ENCODE assay signal across 13 cellular contexts in genomic region chr13:20391597-20392452, GRCh38.
DNase-seq lines count a peak whose midpoint lies in the region; ATAC-seq, FAIRE-seq and TF ChIP-seq lines count a peak whose summit lies in the region.
"Had no signal": no experiment of that assay in that cellular context is flagged by ENCODE, and none has a peak within 500 bp of the region (broad histone marks: within the 10 kb centered on the region; RNA-seq: fewer than 3 reads in every experiment).

No MANE protein-coding gene starts in this region.

- 79% methylated on average over 19 of the region's 69 CpGs for WGBS in HepG2 (ENCODE audit: low lambda C conversion rate)

- H3K4me2 ChIP-seq in DND-41 (ENCODE audit: insufficient read depth, low read length) (no peak overlapping the region), HepG2 (ENCODE audit: low read depth, low read length) (no peak overlapping the region), MM.1S (ENCODE audit: low read depth, low read length) (no peak overlapping the region)

- H3K79me2 ChIP-seq in DND-41 (ENCODE audit: insufficient read depth, low read length) (no peaks in the 10 kb centered on the region), HepG2 (ENCODE audit: insufficient read depth, low read length) (no peaks in the 10 kb centered on the region), MM.1S (ENCODE audit: low read length) (no peaks in the 10 kb centered on the region)

- FAIRE-seq in HepG2 (lab: Jason Lieb, UNC) (no peak), frontal cortex (lab: Jason Lieb, UNC) (no peak)

- intact Hi-C loops in A673 (cut with micrococcal nuclease; ENCODE audit: unreplicated experiment) (no loop called here), HepG2 (cut with micrococcal nuclease; ENCODE audit: unreplicated experiment) (no loop called here)

- H3K27me3 ChIP-seq in A673 (replicated peaks; ENCODE audit: insufficient read depth, low read depth, low read length, poor library complexity) (no peaks in the 10 kb centered on the region), DND-41 (ENCODE audit: insufficient read depth, low read length, poor library complexity) (no peaks in the 10 kb centered on the region), RWPE2 (ENCODE audit: insufficient read depth, poor library complexity, severe bottlenecking) (no peaks in the 10 kb centered on the region), HepG2 (ENCODE audit: control insufficient read depth in 1 of 2, insufficient read depth in 2 of 2, low read length in 2 of 2) (no peaks in the 10 kb centered on the region), MM.1S (replicated peaks; ENCODE audit: insufficient read depth, low read length) (no peaks in the 10 kb centered on the region)
- H3K27me3 ChIP-seq: upper lobe of left lung had no signal

- no peak for TF ChIP-seq POLR2A in HepG2 (IDR thresholded peaks at IDR 0.05; ENCODE audit: insufficient read depth in 1 of 2, low read depth in 2 of 2, low read length in 2 of 2)

- CTCF ChIA-PET in A673 (lab: Charles Lee), result no interaction called here
- CTCF ChIA-PET in HepG2 (lab: Yijun Ruan, JAX; ENCODE audit: low intra/inter-chr PET ratio, low total read pairs), result no interaction called here

- H3K36me3 ChIP-seq in A673 (ENCODE audit: insufficient read depth, low read length, poor library complexity, severe bottlenecking) (no peaks in the 10 kb centered on the region), DND-41 (ENCODE audit: insufficient read depth, low read length) (no peaks in the 10 kb centered on the region), RWPE2 (ENCODE audit: low read depth) (no peaks in the 10 kb centered on the region), HepG2 (replicated peaks in 1 of 2; ENCODE audit: control insufficient read depth in 1 of 2, insufficient read depth in 2 of 2, low read length in 2 of 2) (no peaks in the 10 kb centered on the region), MM.1S (replicated peaks; ENCODE audit: insufficient read depth, low read length) (no peaks in the 10 kb centered on the region)
- H3K36me3 ChIP-seq: upper lobe of left lung had no signal

- no peaks in the 10 kb centered on the region for H3F3A ChIP-seq in MM.1S (ENCODE audit: insufficient read depth, low read length)

- H2AFZ ChIP-seq in DND-41 (ENCODE audit: low read depth, low read length) (no peak overlapping the region), HepG2 (ENCODE audit: low read length) (no peak overlapping the region), MM.1S (ENCODE audit: low read length) (no peak overlapping the region)

- H3K4me1 ChIP-seq in A673 (ENCODE audit: insufficient read depth, low read length, poor library complexity, severe bottlenecking) (no peaks in the 10 kb centered on the region), DND-41 (ENCODE audit: insufficient read depth, low read length) (no peaks in the 10 kb centered on the region), RWPE2 (ENCODE audit: insufficient read depth, poor library complexity, severe bottlenecking) (peaks cover 15% of the 10 kb centered on the region), HepG2 (ENCODE audit: insufficient read depth, low read length) (no peaks in the 10 kb centered on the region), MM.1S (ENCODE audit: low read length) (no peaks in the 10 kb centered on the region)
- H3K4me1 ChIP-seq: upper lobe of left lung had no signal

- DNase-seq in A673 (ENCODE audit: low spot score) (peak; percentile 6), DND-41 (no peak), RWPE2 (ENCODE audit: low spot score) (no peak), HepG2 (ENCODE audit: low spot score) (no peak), MM.1S (no peak), LoVo (ENCODE audit: low spot score) (no peak), frontal cortex (ENCODE audit: low spot score in 2 of 2) (no peak)
- DNase-seq: activated T-cell treated with anti-CD3 and anti-CD28 coated beads, Interleukin-2, amount 50 U/mL, for 48 hours; midbrain; NCI-H1694; NCI-H69; Right ventricle myocardium superior had no signal

- POLR2A ChIA-PET in A673 (lab: Charles Lee; ENCODE audit: low non-redundant PET), result interaction anchor here (0.6 kb wide), 1 partner anchor 1604 kb away, joined by 3 read pairs; no protein-coding TSS in a partner anchor
- POLR2A ChIA-PET in HepG2 (lab: Yijun Ruan, JAX), result no interaction called here

- H3K9me3 ChIP-seq in A673 (ENCODE audit: low read depth, low read length, poor library complexity, severe bottlenecking), result no peaks in the 10 kb centered on the region
- no peaks in the 10 kb centered on the region for H3K9me3 ChIP-seq in DND-41 (ENCODE audit: insufficient read depth, low read length, severe bottlenecking)
- H3K9me3 ChIP-seq in RWPE2 (ENCODE audit: severe bottlenecking), result no peaks in the 10 kb centered on the region
- H3K9me3 ChIP-seq in HepG2 (ENCODE audit: low read length), result no peaks in the 10 kb centered on the region
- H3K9me3 ChIP-seq in MM.1S (replicated peaks; ENCODE audit: insufficient read depth, low read length), result no peaks in the 10 kb centered on the region
- H3K9me3 ChIP-seq: upper lobe of left lung had no signal

- H4K20me1 ChIP-seq in DND-41 (ENCODE audit: insufficient read depth, low read length) (no peaks in the 10 kb centered on the region; the same call in 1 of the 2 replicates), HepG2 (ENCODE audit: insufficient read depth, low read length) (no peaks in the 10 kb centered on the region), MM.1S (ENCODE audit: insufficient read depth, low read length) (no peaks in the 10 kb centered on the region)

- TF ChIP-seq RAD21 in HepG2 (CRISPR knock-in tag; IDR thresholded peaks at IDR 0.05), result no peak

- in situ Hi-C loops in HepG2 (cut with HindIII; ENCODE audit: extremely low pct_ligation_motif_present, low pct_unique_long_range_greater_than_20kb), result no loop called here

- no peak overlapping the region for H3K4me3 ChIP-seq in A673 (ENCODE audit: low read depth, low read length, poor library complexity, severe bottlenecking)
- no peak overlapping the region for H3K4me3 ChIP-seq in DND-41 (ENCODE audit: low read depth in 1 of 2, low read length in 2 of 2)
- H3K4me3 ChIP-seq in RWPE2 (ENCODE audit: severe bottlenecking), result no peak overlapping the region
- no peak overlapping the region for H3K4me3 ChIP-seq in HepG2 (replicated peaks in 1 of 3; ENCODE audit: insufficient read depth in 1 of 3, low read depth in 2 of 3, low read length in 3 of 3)
- H3K4me3 ChIP-seq in MM.1S (ENCODE audit: low read length), result no peak overlapping the region
- H3K4me3 ChIP-seq: upper lobe of left lung had no signal

- BruUV-seq in A673 (replicated peaks; lab: Mats Ljungman, UMichigan), result no TSS peak
- no TSS peak for BruUV-seq in HepG2 (replicated peaks; lab: Mats Ljungman, UMichigan)

- H3K27ac ChIP-seq in A673 (ENCODE audit: low read depth, low read length, poor library complexity, severe bottlenecking) (no peak overlapping the region), DND-41 (ENCODE audit: low read length) (no peak overlapping the region), RWPE2 (ENCODE audit: poor library complexity, severe bottlenecking) (no peak overlapping the region), HepG2 (ENCODE audit: extremely low read length, insufficient read depth, low read length) (no peak overlapping the region), MM.1S (ENCODE audit: low read length) (no peak overlapping the region)
- H3K27ac ChIP-seq: upper lobe of left lung had no signal

- ATAC-seq in DND-41 (ENCODE audit: insufficient read depth, low read depth), result peak; percentile 40
- peak; percentile 59 for ATAC-seq in RWPE2 (ENCODE audit: low read depth)
- ATAC-seq in HepG2, result peak; percentile 50

- TF ChIP-seq EP300 in HepG2 (IDR thresholded peaks at IDR 0.05; ENCODE audit: low read depth in 2 of 2, low read length in 2 of 2) (no peak), HepG2 (CRISPR knock-in tag; IDR thresholded peaks at IDR 0.05; ENCODE audit: borderline replicate concordance) (no peak)

- H3K9ac ChIP-seq in DND-41 (ENCODE audit: low read depth, low read length) (no peak overlapping the region), HepG2 (ENCODE audit: insufficient read depth, low read depth, low read length) (no peak overlapping the region), MM.1S (ENCODE audit: low read length) (no peak overlapping the region)

- H3K9me2 ChIP-seq in MM.1S (replicated peaks; ENCODE audit: insufficient read depth, low read length), result no peaks in the 10 kb centered on the region

- TF ChIP-seq CTCF in A673 (conservative IDR thresholded peaks at IDR 0.05; ENCODE audit: low read depth, low read length), result no peak
- TF ChIP-seq CTCF in DND-41 (IDR thresholded peaks at IDR 0.05; ENCODE audit: borderline replicate concordance, extremely low read depth, low read length, poor library complexity, severe bottlenecking), result no peak
- no peak for TF ChIP-seq CTCF in RWPE2 (IDR thresholded peaks at IDR 0.05; ENCODE audit: poor library complexity, severe bottlenecking)
- no peak for TF ChIP-seq CTCF in HepG2 (CRISPR knock-in tag; IDR thresholded peaks at IDR 0.05)
- TF ChIP-seq CTCF in MM.1S (IDR thresholded peaks at IDR 0.05; ENCODE audit: low read length), result no peak

TF ChIP-seq in HepG2, 621 proteins besides CTCF, POLR2A, EP300 and RAD21:
- TF ChIP-seq PCBP1 (IDR thresholded peaks at IDR 0.05; ENCODE audit: borderline replicate concordance, low read depth, low read length) (0 out of 2 replicates have a peak, but pooled peaks have one; percentile 39), ZNF597 (CRISPR knock-in tag; IDR thresholded peaks at IDR 0.05) (no peak), CBX1 (IDR thresholded peaks at IDR 0.05; ENCODE audit: low read depth) (no peak), IRF2 (CRISPR knock-in tag; IDR thresholded peaks at IDR 0.05) (no peak), HNRNPK (IDR thresholded peaks at IDR 0.05; ENCODE audit: low read depth, low read length, poor library complexity, severe bottlenecking) (peak; percentile 59)
